7 cellular contexts compared by ENCODE assay signal in the genomic region with DNA sequence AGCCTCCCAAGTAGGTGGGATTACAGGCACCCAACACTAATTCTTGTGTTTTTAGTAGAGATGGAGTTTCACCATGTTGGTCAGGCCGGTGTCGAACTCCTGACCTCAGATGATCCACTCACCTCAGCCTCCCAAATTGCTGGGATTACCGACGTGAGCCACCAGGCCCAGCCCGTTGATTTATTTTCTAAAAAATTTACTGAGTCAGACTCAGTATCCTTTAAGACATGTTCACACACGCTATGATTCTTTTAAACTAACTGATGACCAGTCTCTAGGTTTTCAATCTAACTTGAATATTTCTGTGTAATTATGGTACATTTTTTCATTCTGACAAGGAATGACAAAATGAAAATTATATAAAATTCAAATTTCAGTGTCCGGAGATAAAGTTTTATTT.
"Had no signal": no experiment of that assay in that cellular context is flagged by ENCODE, and none has a peak within 500 bp of the region (broad histone marks: within the 10 kb centered on the region; RNA-seq: fewer than 3 reads in every experiment).

No MANE protein-coding gene starts in this region.

- H3K4me3 Mint-ChIP-seq: IgD-negative memory B cell had no signal

- FAIRE-seq: HepG2, HTR-8/SVneo, K562 had no signal

- DNase-seq: IMR-90, KBM-7 had no signal

- H3K27ac Mint-ChIP-seq: IgD-negative memory B cell had no signal

- H3K4me1 Mint-ChIP-seq: IgD-negative memory B cell had no signal

- H3K4me3 ChIP-seq: K562 had no signal

- H3K36me3 Mint-ChIP-seq: IgD-negative memory B cell had no signal

- H3K27ac ChIP-seq: HL-60 had no signal

- ATAC-seq: HepG2, K562 had no signal
